18 cellular contexts compared by ENCODE assay signal in genomic region chr5:68320094-68320986, GRCh38.
DNase-seq lines count a peak whose midpoint lies in the region; ATAC-seq and TF ChIP-seq lines count a peak whose summit lies in the region.
"Had no signal": no experiment of that assay in that cellular context is flagged by ENCODE, and none has a peak within 500 bp of the region (broad histone marks: within the 10 kb centered on the region; RNA-seq: fewer than 3 reads in every experiment).

No MANE protein-coding gene starts in this region.

- CTCF ChIA-PET in activated CD4-positive, alpha-beta memory T cell treated with anti-CD3 and anti-CD28 coated beads, Interleukin-2, amount 10 ng/mL, durations not matched to agents 7 days and 5 days (lab: Charles Lee) = no interaction called here

- DNase-seq in epithelial cell of prostate (ENCODE audit: low read depth, low spot score) (no peak), mesothelial cell of epicardium (ENCODE audit: low spot score in 2 of 2, unreplicated experiment in 2 of 2) (no peak), GM10266 (ENCODE audit: extremely low spot score) (no peak)
- DNase-seq in activated CD4-positive, alpha-beta T cell treated with anti-CD3 and anti-CD28 coated beads for 48 hours = no peak
- DNase-seq in activated CD4-positive, alpha-beta memory T cell treated with anti-CD3 and anti-CD28 coated beads, Interleukin-2, amount 10 ng/mL, durations not matched to agents 7 days and 5 days = no peak
- DNase-seq: activated CD8-positive, alpha-beta T cell treated with anti-CD3 and anti-CD28 coated beads, Interleukin-2, amount 10 ng/mL, durations not matched to agents 7 days and 5 days; aorta; NCI-H1436; NCI-H446; stimulated activated CD4-positive, alpha-beta T cell treated with anti-CD3 and anti-CD28 coated beads, Interleukin-15, amount 100 ng/mL, for 24 hours; T1000 had no signal

- peaks cover 24% of the 10 kb centered on the region for H3K9me3 Mint-ChIP-seq in mesothelial cell of epicardium
- no peaks in the 10 kb centered on the region for H3K9me3 Mint-ChIP-seq in activated CD4-positive, alpha-beta memory T cell treated with anti-CD3 and anti-CD28 coated beads, Interleukin-2, amount 10 ng/mL, durations not matched to agents 7 days and 5 days

- ATAC-seq in GM21447 (IDR thresholded peaks at IDR 0.05; ENCODE audit: unreplicated experiment) = no peak
- ATAC-seq: activated CD8-positive, alpha-beta T cell treated with anti-CD3 and anti-CD28 coated beads, Interleukin-2, amount 10 ng/mL, durations not matched to agents 7 days and 5 days; activated T-helper 17 cell treated with anti-CD3 and anti-CD28 coated beads, Interleukin-2, amount 50 U/mL, for 72 hours had no signal

- no peak overlapping the region for H3K4me3 ChIP-seq in BLaER1
- H3K4me3 ChIP-seq: SJSA1 had no signal

- no peaks in the 10 kb centered on the region for H3K27me3 ChIP-seq in BLaER1
- H3K27me3 ChIP-seq: SJSA1 had no signal

- no peak overlapping the region for H3K4me3 Mint-ChIP-seq in mesothelial cell of epicardium
- no peak overlapping the region for H3K4me3 Mint-ChIP-seq in activated CD4-positive, alpha-beta memory T cell treated with anti-CD3 and anti-CD28 coated beads, Interleukin-2, amount 10 ng/mL, durations not matched to agents 7 days and 5 days
- H3K4me3 Mint-ChIP-seq: activated CD8-positive, alpha-beta T cell treated with anti-CD3 and anti-CD28 coated beads, Interleukin-2, amount 10 ng/mL, durations not matched to agents 7 days and 5 days; activated T-helper 17 cell treated with anti-CD3 and anti-CD28 coated beads, Interleukin-2, amount 50 U/mL, for 72 hours had no signal

- H3K9me3 ChIP-seq in BLaER1 = peaks cover 11% of the 10 kb centered on the region; the same call in 1 of the 2 replicates
- H3K9me3 ChIP-seq: SJSA1 had no signal

- POLR2A ChIA-PET in activated CD4-positive, alpha-beta memory T cell treated with anti-CD3 and anti-CD28 coated beads, Interleukin-2, amount 10 ng/mL, durations not matched to agents 7 days and 5 days (lab: Charles Lee) = no interaction called here

- no peaks in the 10 kb centered on the region for H3K27me3 Mint-ChIP-seq in mesothelial cell of epicardium (ENCODE audit: low read depth)
- H3K27me3 Mint-ChIP-seq in activated CD4-positive, alpha-beta memory T cell treated with anti-CD3 and anti-CD28 coated beads, Interleukin-2, amount 10 ng/mL, durations not matched to agents 7 days and 5 days = peaks cover 2% of the 10 kb centered on the region
- H3K27me3 Mint-ChIP-seq: progenitor cell of endocrine pancreas had no signal

- no peak for TF ChIP-seq RAD21 in Ishikawa (IDR thresholded peaks at IDR 0.05; ENCODE audit: low read depth)

- peaks cover 3% of the 10 kb centered on the region for H3K36me3 Mint-ChIP-seq in mesothelial cell of epicardium
- H3K36me3 Mint-ChIP-seq in activated CD4-positive, alpha-beta memory T cell treated with anti-CD3 and anti-CD28 coated beads, Interleukin-2, amount 10 ng/mL, durations not matched to agents 7 days and 5 days (ENCODE audit: low read depth) = no peaks in the 10 kb centered on the region

- no peaks in the 10 kb centered on the region for H4K20me1 ChIP-seq in BLaER1

- no peak overlapping the region for H3K27ac ChIP-seq in BLaER1
- H3K27ac ChIP-seq in epithelial cell of prostate = peak overlapping the region; percentile 70
- H3K27ac ChIP-seq: KMS-11, SJSA1 had no signal

- peaks cover 4% of the 10 kb centered on the region for H3K4me1 Mint-ChIP-seq in mesothelial cell of epicardium
- peaks cover 8% of the 10 kb centered on the region for H3K4me1 Mint-ChIP-seq in activated CD4-positive, alpha-beta memory T cell treated with anti-CD3 and anti-CD28 coated beads, Interleukin-2, amount 10 ng/mL, durations not matched to agents 7 days and 5 days

- peak overlapping the region; percentile 2; the same call in 1 of the 2 replicates for H3K4me2 ChIP-seq in BLaER1
- H3K4me2 ChIP-seq: KMS-11 had no signal

- H3K36me3 ChIP-seq in BLaER1 = no peaks in the 10 kb centered on the region
- H3K36me3 ChIP-seq: SJSA1 had no signal

- TF ChIP-seq CTCF in mesothelial cell of epicardium (IDR thresholded peaks at IDR 0.05; ENCODE audit: unreplicated experiment) (no peak), GM10266 (IDR thresholded peaks at IDR 0.05; ENCODE audit: control insufficient read depth, insufficient read depth, low read depth, missing control alignments) (no peak)

- H3K9ac ChIP-seq in BLaER1 = no peak overlapping the region
- H3K9ac ChIP-seq: KMS-11 had no signal

- H3K27ac Mint-ChIP-seq in mesothelial cell of epicardium = peak overlapping the region; percentile 39
- H3K27ac Mint-ChIP-seq in activated CD4-positive, alpha-beta memory T cell treated with anti-CD3 and anti-CD28 coated beads, Interleukin-2, amount 10 ng/mL, durations not matched to agents 7 days and 5 days = no peak overlapping the region
- H3K27ac Mint-ChIP-seq: activated CD8-positive, alpha-beta T cell treated with anti-CD3 and anti-CD28 coated beads, Interleukin-2, amount 10 ng/mL, durations not matched to agents 7 days and 5 days; progenitor cell of endocrine pancreas had no signal

- H3K4me1 ChIP-seq in BLaER1 = peaks cover 8% of the 10 kb centered on the region
- H3K4me1 ChIP-seq: SJSA1 had no signal

- peak; percentile 29; the same call in 1 of the 2 replicates for TF ChIP-seq EP300 in Ishikawa (IDR thresholded peaks at IDR 0.05; ENCODE audit: borderline replicate concordance)

TF ChIP-seq in Ishikawa, 13 proteins besides CTCF, POLR2A, EP300 and RAD21:
- TF ChIP-seq REST (IDR thresholded peaks at IDR 0.05; ENCODE audit: low read depth) (no peak), TCF12 (IDR thresholded peaks at IDR 0.05; ENCODE audit: low read depth) (peak; percentile 38; the same call in 1 of the 2 replicates), USF1 (IDR thresholded peaks at IDR 0.05) (no peak), ZBTB7A (IDR thresholded peaks at IDR 0.05; ENCODE audit: low read depth) (no peak), NFIC (IDR thresholded peaks at IDR 0.05) (peak; percentile 69), TEAD4 (IDR thresholded peaks at IDR 0.05) (peak; percentile 65)
